In genomic region chr3:123861081-123861836, GRCh38 we compare ENCODE assay signal across 15 cellular contexts. TPM values are rescaled to one million over a fixed set of nuclear protein-coding genes. Genes with fewer than 3 reads are reported as not detected.
"Had no signal": no experiment of that assay in that cellular context is flagged by ENCODE, and none has a peak within 500 bp of the region (broad histone marks: within the 10 kb centered on the region; RNA-seq: fewer than 3 reads in every experiment).

No MANE protein-coding gene starts in this region.

- H3K27ac ChIP-seq: coronary artery, hepatocyte, neutrophil, tibial nerve had no signal

- H3K4me2 ChIP-seq: hepatocyte had no signal

- H3K4me3 ChIP-seq: coronary artery, hepatocyte, lung, tibial nerve had no signal

- H3K4me1 ChIP-seq: tibial nerve had no signal

- H3K27ac Mint-ChIP-seq: activated CD4-positive, alpha-beta T cell treated with anti-CD3 and anti-CD28 coated beads, Interleukin-2, amount 10 ng/mL, durations not matched to agents 7 days and 5 days; activated naive CD4-positive, alpha-beta T cell treated with anti-CD3 and anti-CD28 coated beads, Interleukin-2, amount 10 ng/mL, durations not matched to agents 7 days and 5 days; activated T-helper 17 cell treated with anti-CD3 and anti-CD28 coated beads, Interleukin-2, amount 50 U/mL, for 72 hours; naive thymus-derived CD8-positive, alpha-beta T cell had no signal

- DNase-seq: activated CD4-positive, alpha-beta T cell treated with anti-CD3 and anti-CD28 coated beads, Interleukin-2, amount 10 ng/mL, durations not matched to agents 7 days and 5 days; activated CD4-positive, CD25-positive, alpha-beta regulatory T cell; activated CD8-positive, alpha-beta memory T cell treated with anti-CD3 and anti-CD28 coated beads for 24 hours; activated naive CD4-positive, alpha-beta T cell treated with anti-CD3 and anti-CD28 coated beads, Interleukin-2, amount 10 ng/mL, durations not matched to agents 7 days and 5 days; caudate nucleus; effector memory CD4-positive, alpha-beta T cell; left cardiac atrium; naive thymus-derived CD8-positive, alpha-beta T cell; small intestine had no signal

- H3K27me3 ChIP-seq: hepatocyte, neutrophil, tibial nerve had no signal

- H3K9me3 ChIP-seq: neutrophil had no signal

- H3K4me1 Mint-ChIP-seq: activated CD4-positive, alpha-beta T cell treated with anti-CD3 and anti-CD28 coated beads, Interleukin-2, amount 10 ng/mL, durations not matched to agents 7 days and 5 days; activated naive CD4-positive, alpha-beta T cell treated with anti-CD3 and anti-CD28 coated beads, Interleukin-2, amount 10 ng/mL, durations not matched to agents 7 days and 5 days; activated T-helper 17 cell treated with anti-CD3 and anti-CD28 coated beads, Interleukin-2, amount 50 U/mL, for 72 hours; naive thymus-derived CD8-positive, alpha-beta T cell had no signal

- ATAC-seq: activated T-helper 17 cell treated with anti-CD3 and anti-CD28 coated beads, Interleukin-2, amount 50 U/mL, for 72 hours; left cardiac atrium; naive thymus-derived CD8-positive, alpha-beta T cell had no signal

- H3K36me3 Mint-ChIP-seq: activated naive CD4-positive, alpha-beta T cell treated with anti-CD3 and anti-CD28 coated beads, Interleukin-2, amount 10 ng/mL, durations not matched to agents 7 days and 5 days; naive thymus-derived CD8-positive, alpha-beta T cell had no signal

- H3K4me3 Mint-ChIP-seq: activated CD4-positive, alpha-beta T cell treated with anti-CD3 and anti-CD28 coated beads, Interleukin-2, amount 10 ng/mL, durations not matched to agents 7 days and 5 days; activated naive CD4-positive, alpha-beta T cell treated with anti-CD3 and anti-CD28 coated beads, Interleukin-2, amount 10 ng/mL, durations not matched to agents 7 days and 5 days; activated T-helper 17 cell treated with anti-CD3 and anti-CD28 coated beads, Interleukin-2, amount 50 U/mL, for 72 hours; naive thymus-derived CD8-positive, alpha-beta T cell had no signal

- H3K36me3 ChIP-seq: neutrophil, tibial nerve had no signal

- H2AFZ ChIP-seq: hepatocyte had no signal

- H3K9me3 Mint-ChIP-seq: activated CD4-positive, alpha-beta T cell treated with anti-CD3 and anti-CD28 coated beads, Interleukin-2, amount 10 ng/mL, durations not matched to agents 7 days and 5 days; activated naive CD4-positive, alpha-beta T cell treated with anti-CD3 and anti-CD28 coated beads, Interleukin-2, amount 10 ng/mL, durations not matched to agents 7 days and 5 days; activated T-helper 17 cell treated with anti-CD3 and anti-CD28 coated beads, Interleukin-2, amount 50 U/mL, for 72 hours; naive thymus-derived CD8-positive, alpha-beta T cell had no signal

RNA-seq across cellular contexts. Expression of gene MYLK, which starts 22.9 kb away (rescaled TPM):
- total RNA-seq: naive thymus-derived CD8-positive, alpha-beta T cell had no signal
